22 cellular contexts compared by ENCODE assay signal in genomic region chr4:109993116-109993515, GRCh38.
"Had no signal": no experiment of that assay in that cellular context is flagged by ENCODE, and none has a peak within 500 bp of the region (broad histone marks: within the 10 kb centered on the region; RNA-seq: fewer than 3 reads in every experiment).

No MANE protein-coding gene starts in this region.

- H3K4me2 ChIP-seq: PC-9 had no signal

- FAIRE-seq: HepG2 had no signal

- H3K27ac ChIP-seq: PC-9, Peyer's patch, SJSA1, SK-N-MC had no signal

- H3K4me3 ChIP-seq: PC-9, Peyer's patch, SJSA1, SK-N-MC had no signal

- H3K4me1 ChIP-seq: Peyer's patch, SJSA1 had no signal

- H3K9me3 ChIP-seq: Peyer's patch, SJSA1 had no signal

- H3K36me3 ChIP-seq: Peyer's patch had no signal

- H2AFZ ChIP-seq: PC-9 had no signal

- H3K27me3 ChIP-seq: Peyer's patch, SJSA1 had no signal

- DNase-seq: IMR-90, Kasumi-1, KG1, NCI-H1092, NCI-H1105 treated with DMSO at 0.1 percent for 48 hours, NCI-H1417 treated with DMSO at 0.1 percent for 48 hours, NCI-H146, NCI-H1694 treated with DMSO at 0.1 percent for 48 hours, NCI-H1930, NCI-H2081, NCI-H2107, NCI-H2227 treated with DMSO at 0.1 percent for 48 hours, NCI-H524, NCI-H526 treated with DMSO at 0.1 percent for 48 hours, NCI-H774, OCI-M1, PC-9, Peyer's patch, SHP77 treated with DMSO at 0.1 percent for 48 hours had no signal
